Comparison of ENCODE assay signal across 9 cellular contexts in genomic region chr16:67326115-67326471, GRCh38. TPM values are rescaled to one million over a fixed set of nuclear protein-coding genes. Genes with fewer than 3 reads are reported as not detected.
DNase-seq lines count a peak whose midpoint lies in the region; ATAC-seq and TF ChIP-seq lines count a peak whose summit lies in the region.
"Had no signal": no experiment of that assay in that cellular context is flagged by ENCODE, and none has a peak within 500 bp of the region (broad histone marks: within the 10 kb centered on the region; RNA-seq: fewer than 3 reads in every experiment).

No MANE protein-coding gene starts in this region.

- H4K20me1 ChIP-seq in MM.1S (ENCODE audit: insufficient read depth, low read length), result no peaks in the 10 kb centered on the region

- H2BK5ac ChIP-seq in neuronal stem cell (ENCODE audit: low read length), result peak overlapping the region; percentile 82

- H3F3A ChIP-seq in MM.1S (ENCODE audit: insufficient read depth, low read length), result peaks cover 5% of the 10 kb centered on the region; the same call in 1 of the 2 replicates

- H3K9ac ChIP-seq in MM.1S (ENCODE audit: low read length) (no peak overlapping the region), neuronal stem cell (ENCODE audit: low read depth, low read length, poor library complexity) (peak overlapping the region; percentile 84)

- no peaks in the 10 kb centered on the region for H3K79me2 ChIP-seq in MM.1S (ENCODE audit: low read length)

- H3K9me3 ChIP-seq in MM.1S (replicated peaks; ENCODE audit: insufficient read depth, low read length) (no peaks in the 10 kb centered on the region), neuronal stem cell (replicated peaks in 1 of 2; ENCODE audit: control insufficient read depth in 2 of 2, insufficient read depth in 1 of 2, low read depth in 1 of 2, low read length in 2 of 2) (no peaks in the 10 kb centered on the region)

- H3K27ac Mint-ChIP-seq in endothelial cell (ENCODE audit: unreplicated experiment), result peak overlapping the region; percentile 23

- H3K79me1 ChIP-seq in neuronal stem cell (ENCODE audit: low read depth, low read length), result no peaks in the 10 kb centered on the region

- H3K27ac ChIP-seq in MM.1S (ENCODE audit: low read length) (no peak overlapping the region), neuronal stem cell (replicated peaks; ENCODE audit: low read length) (no peak overlapping the region)

- H3K27me3 ChIP-seq in BJ (ENCODE audit: control insufficient read depth, insufficient read depth, low read length) (peaks cover 9% of the 10 kb centered on the region), MM.1S (replicated peaks; ENCODE audit: insufficient read depth, low read length) (0 out of 2 replicates have a peak, but pooled peaks cover 5% of the 10 kb centered on the region), neuronal stem cell (ENCODE audit: control insufficient read depth in 3 of 3, insufficient read depth in 3 of 3, low read depth in 1 of 3, low read length in 3 of 3) (peaks cover 0 to 13% (median 12%) of the 10 kb centered on the region in 3 experiments)

- no peak overlapping the region for H3K23ac ChIP-seq in neuronal stem cell (ENCODE audit: low read depth, low read length, poor library complexity)

- peak overlapping the region; percentile 21 for H2BK15ac ChIP-seq in neuronal stem cell (ENCODE audit: low read length)

- H2AFZ ChIP-seq in MM.1S (ENCODE audit: low read length) (peak overlapping the region; percentile 74), neuronal stem cell (ENCODE audit: low read length) (peak overlapping the region; percentile 99)

- DNase-seq in BJ (ENCODE audit: low read depth) (no peak), MM.1S (no peak), endothelial cell (ENCODE audit: low spot score) (no peak), neuronal stem cell (ENCODE audit: low spot score) (no peak), epidermal melanocyte (ENCODE audit: insufficient read length, low spot score) (no peak)

- H3K4me3 Mint-ChIP-seq in endothelial cell (ENCODE audit: unreplicated experiment), result peak overlapping the region; percentile 90

- peaks cover 7% of the 10 kb centered on the region; the same call in 1 of the 2 replicates for H3K4me1 ChIP-seq in MM.1S (ENCODE audit: low read length)
- peaks cover 0 to 1% of the 10 kb centered on the region in 2 donors for H3K4me1 ChIP-seq in neuronal stem cell (ENCODE audit: control insufficient read depth in 2 of 2, insufficient read depth in 1 of 2, low read depth in 1 of 2, low read length in 2 of 2)

- TF ChIP-seq CTCF in BJ (IDR thresholded peaks at IDR 0.05; ENCODE audit: insufficient read depth, low read depth, low read length) (no peak), MM.1S (IDR thresholded peaks at IDR 0.05; ENCODE audit: low read length) (no peak), endothelial cell (IDR thresholded peaks at IDR 0.05; ENCODE audit: unreplicated experiment) (no peak)

- ATAC-seq in GM21717 (IDR thresholded peaks at IDR 0.05; ENCODE audit: unreplicated experiment), result no peak
- ATAC-seq in HG03025 (IDR thresholded peaks at IDR 0.05; ENCODE audit: low FRiP score, unreplicated experiment), result no peak
- no peak for ATAC-seq in HG03095 (IDR thresholded peaks at IDR 0.05; ENCODE audit: unreplicated experiment)

- WGBS in neuronal stem cell (ENCODE audit: extremely low coverage in 2 of 2, insufficient read length in 2 of 2, insufficient replicate concordance in 1 of 2), 2 donors, result no CpG with 5 or more reads among the region's 11 CpGs

- H3K4ac ChIP-seq in neuronal stem cell (ENCODE audit: low read length), result no peak overlapping the region

- H2BK12ac ChIP-seq in neuronal stem cell (ENCODE audit: low read length), result no peak overlapping the region

- POLR2A ChIA-PET in BJ (lab: Charles Lee), result no interaction called here

- H3K4me3 ChIP-seq in BJ (ENCODE audit: low read depth, low read length), result peak overlapping the region; percentile 48
- peak overlapping the region; percentile 37; the same call in 1 of the 2 replicates for H3K4me3 ChIP-seq in MM.1S (ENCODE audit: low read length)
- H3K4me3 ChIP-seq in neuronal stem cell (ENCODE audit: low read length in 2 of 2), result peak overlapping the region; percentile 47 to 73

- no peak overlapping the region for H2AK5ac ChIP-seq in neuronal stem cell (ENCODE audit: low read depth, low read length)

- peak overlapping the region; percentile 72 for H4K8ac ChIP-seq in neuronal stem cell (ENCODE audit: low read depth, low read length)

- peaks cover 4% of the 10 kb centered on the region for H3K4me1 Mint-ChIP-seq in endothelial cell (ENCODE audit: unreplicated experiment)

- H3K18ac ChIP-seq in neuronal stem cell (ENCODE audit: low read length), result peak overlapping the region; percentile 95

- CTCF ChIA-PET in BJ (lab: Yijun Ruan, JAX), result interaction anchor here (0.7 to 2.8 kb wide), 10 partner anchors 13 to 153 kb away, joined by 3 to 12 read pairs (median 6); no protein-coding TSS in a partner anchor

- H4K91ac ChIP-seq in neuronal stem cell (ENCODE audit: low read depth, low read length, poor library complexity), result no peak overlapping the region

- peaks cover 6% of the 10 kb centered on the region for H3K27me3 Mint-ChIP-seq in endothelial cell (ENCODE audit: unreplicated experiment)

- no peaks in the 10 kb centered on the region for H3K9me2 ChIP-seq in MM.1S (replicated peaks; ENCODE audit: insufficient read depth, low read length)

- H3K9me3 Mint-ChIP-seq in endothelial cell (ENCODE audit: unreplicated experiment), result no peaks in the 10 kb centered on the region

- no peak overlapping the region for H2BK120ac ChIP-seq in neuronal stem cell (ENCODE audit: low read depth, low read length)

- no peaks in the 10 kb centered on the region for H3K36me3 Mint-ChIP-seq in endothelial cell (ENCODE audit: low read depth, unreplicated experiment)

- H3K36me3 ChIP-seq in BJ (ENCODE audit: control insufficient read depth, insufficient read depth, low read length) (no peaks in the 10 kb centered on the region), MM.1S (replicated peaks; ENCODE audit: insufficient read depth, low read length) (no peaks in the 10 kb centered on the region), neuronal stem cell (replicated peaks in 1 of 2; ENCODE audit: control insufficient read depth in 2 of 2, insufficient read depth in 2 of 2, low read length in 2 of 2) (no peaks in the 10 kb centered on the region)

- H3K4me2 ChIP-seq in MM.1S (ENCODE audit: low read depth, low read length) (peak overlapping the region; percentile 32; the same call in 1 of the 2 replicates), neuronal stem cell (ENCODE audit: insufficient read depth, low read length, poor library complexity, severe bottlenecking) (peak overlapping the region; percentile 93)

- H3K14ac ChIP-seq in neuronal stem cell (ENCODE audit: low read length), result peak overlapping the region; percentile 98

RNA-seq across cellular contexts. Expression of gene KCTD19, which starts 0.4 kb away (rescaled TPM):
- polyA plus RNA-seq in BJ (2011; rRNA removed), result 0.06 TPM in 1 of 2 replicates, not detected in the other
- polyA minus RNA-seq in BJ (2011; rRNA and poly(A)+ RNA removed), result 0.05 TPM in 1 of 2 replicates, not detected in the other
- 2.0 TPM for total RNA-seq in endothelial cell (ENCODE audit: unreplicated experiment)
- polyA plus RNA-seq in neuronal stem cell (2013, experiment 1 of 2), result 1.4 TPM
- 1.3 TPM for polyA plus RNA-seq in neuronal stem cell (2013, experiment 2 of 2)

RNA-seq across cellular contexts. Expression of gene LRRC36, which starts 0.5 kb away (rescaled TPM):
- polyA plus RNA-seq in BJ (2011; rRNA removed), result 0.06 TPM in 1 of 2 replicates, not detected in the other
- polyA minus RNA-seq in BJ (2011; rRNA and poly(A)+ RNA removed), result not detected in 2 replicates
- 24.1 TPM for total RNA-seq in endothelial cell (ENCODE audit: unreplicated experiment)
- 0.10 TPM for polyA plus RNA-seq in neuronal stem cell (2013, experiment 1 of 2)
- 0.15 TPM for polyA plus RNA-seq in neuronal stem cell (2013, experiment 2 of 2)
- total RNA-seq: T-helper 2 cell treated with Interferon-gamma antibody and Interleukin-4, amounts not matched to agents 100 ng/mL and 5 ng/mL, for 36 hours had no signal

RNA-seq across cellular contexts. Expression of gene PLEKHG4, which starts 46.8 kb away (rescaled TPM):
- 12.1 and 25.2 TPM in 2 replicates for polyA plus RNA-seq in BJ (2011; rRNA removed)
- 9.0 and 14.5 TPM in 2 replicates for polyA minus RNA-seq in BJ (2011; rRNA and poly(A)+ RNA removed)
- total RNA-seq in endothelial cell (ENCODE audit: unreplicated experiment), result 9.5 TPM
- 2.4 TPM for polyA plus RNA-seq in neuronal stem cell (2013, experiment 1 of 2)
- polyA plus RNA-seq in neuronal stem cell (2013, experiment 2 of 2), result 3.0 TPM
